ENCODE assay signal across 25 cellular contexts in genomic region chr2:68217729-68218128, GRCh38. TPM values are rescaled to one million over a fixed set of nuclear protein-coding genes. Genes with fewer than 3 reads are reported as not detected.
DNase-seq lines count a peak whose midpoint lies in the region; ATAC-seq and TF ChIP-seq lines count a peak whose summit lies in the region.
"Had no signal": no experiment of that assay in that cellular context is flagged by ENCODE, and none has a peak within 500 bp of the region (broad histone marks: within the 10 kb centered on the region; RNA-seq: fewer than 3 reads in every experiment).

No MANE protein-coding gene starts in this region.

- peaks cover 35% of the 10 kb centered on the region; the same call in 1 of the 2 replicates for H4K20me1 ChIP-seq in SU-DHL-6 (ENCODE audit: low read depth, low read length)
- peaks cover 100% of the 10 kb centered on the region for H4K20me1 ChIP-seq in smooth muscle cell (ENCODE audit: low read depth)

- DNase-seq in GM12865 (ENCODE audit: low read depth) = peak; percentile 32
- DNase-seq in foreskin keratinocyte = no peak
- DNase-seq in smooth muscle cell (lab: John Stamatoyannopoulos, UW; ENCODE audit: unreplicated experiment) = no peak
- no peak for DNase-seq in GOT3 (lab: John Stamatoyannopoulos, UW)
- no peak for DNase-seq in activated T-cell treated with anti-CD3 and anti-CD28 coated beads, Interleukin-2, amount 50 U/mL, for 72 hours
- no peak for DNase-seq in NCI-H1930 (lab: John Stamatoyannopoulos, UW)
- DNase-seq: activated CD4-positive, alpha-beta T cell treated with anti-CD3 and anti-CD28 coated beads for 36 hours; activated naive CD4-positive, alpha-beta T cell; activated T-cell treated with anti-CD3 and anti-CD28 coated beads, Interleukin-2, amount 50 U/mL, for 4 hours; brain microvascular endothelial cell; CD4-positive, alpha-beta memory T cell; effector CD4-positive, alpha-beta T cell; heart left ventricle; mesendoderm; NCI-H1105 treated with DMSO at 0.1 percent for 48 hours; NCI-H2081; NCI-H226; sigmoid colon; SK-N-SH; stimulated activated CD4-positive, alpha-beta T cell treated with anti-CD3 and anti-CD28 coated beads, Interleukin-15, amount 100 ng/mL, for 24 hours; stimulated activated naive CD4-positive, alpha-beta T cell had no signal

- H3K36me3 ChIP-seq in SU-DHL-6 (ENCODE audit: low read length) = peaks cover 14% of the 10 kb centered on the region; the same call in 1 of the 2 replicates
- no peaks in the 10 kb centered on the region for H3K36me3 ChIP-seq in smooth muscle cell (ENCODE audit: low read depth)
- H3K36me3 ChIP-seq: brain microvascular endothelial cell, prostate gland had no signal

- H3K9ac ChIP-seq in SU-DHL-6 (ENCODE audit: low read length) (no peak overlapping the region), smooth muscle cell (ENCODE audit: low read depth) (no peak overlapping the region)
- H3K9ac ChIP-seq: SK-N-SH had no signal

- H3K36me3 Mint-ChIP-seq in activated T-cell treated with anti-CD3 and anti-CD28 coated beads, Interleukin-2, amount 50 U/mL, for 72 hours (ENCODE audit: insufficient read depth in 2 of 2) = peaks cover 3 to 9% of the 10 kb centered on the region in 2 donors

- no peak for ATAC-seq in foreskin keratinocyte
- ATAC-seq in activated T-cell treated with anti-CD3 and anti-CD28 coated beads, Interleukin-2, amount 50 U/mL, for 72 hours (replicated peaks in 1 of 2) = no peak
- ATAC-seq: activated CD4-positive, alpha-beta T cell treated with anti-CD3 and anti-CD28 coated beads for 36 hours; activated T-cell treated with anti-CD3 and anti-CD28 coated beads, Interleukin-2, amount 50 U/mL, for 4 hours; GM23338; heart left ventricle had no signal

- H3K4me3 ChIP-seq in GM12865 (ENCODE audit: low read depth, low read length) (peak overlapping the region; percentile 37), SU-DHL-6 (ENCODE audit: insufficient read depth, low read length, poor library complexity, severe bottlenecking) (no peak overlapping the region), smooth muscle cell (no peak overlapping the region)
- H3K4me3 ChIP-seq: GM23338, heart left ventricle, prostate gland, sigmoid colon had no signal

- H3K9me2 ChIP-seq in SU-DHL-6 (replicated peaks; ENCODE audit: insufficient read depth, low read length) = no peaks in the 10 kb centered on the region
- H3K9me2 ChIP-seq: SK-N-SH had no signal

- H3K9me3 ChIP-seq in SU-DHL-6 (ENCODE audit: insufficient read depth, low read length) (no peaks in the 10 kb centered on the region), smooth muscle cell (replicated peaks; ENCODE audit: low read depth) (no peaks in the 10 kb centered on the region)
- H3K9me3 ChIP-seq: prostate gland, sigmoid colon, SK-N-SH had no signal

- no peaks in the 10 kb centered on the region for H3K27me3 Mint-ChIP-seq in activated T-cell treated with anti-CD3 and anti-CD28 coated beads, Interleukin-2, amount 50 U/mL, for 72 hours (ENCODE audit: low read depth)
- H3K27me3 Mint-ChIP-seq: activated CD4-positive, alpha-beta T cell treated with anti-CD3 and anti-CD28 coated beads for 36 hours; CD4-positive, alpha-beta memory T cell; IgD-negative memory B cell had no signal

- H2AFZ ChIP-seq in SU-DHL-6 (ENCODE audit: low read depth, low read length, severe bottlenecking) = no peak overlapping the region
- no peak overlapping the region for H2AFZ ChIP-seq in smooth muscle cell (ENCODE audit: low read depth)
- H2AFZ ChIP-seq: GM23338 had no signal

- no peak overlapping the region for H3K4me3 Mint-ChIP-seq in activated T-cell treated with anti-CD3 and anti-CD28 coated beads, Interleukin-2, amount 50 U/mL, for 72 hours
- H3K4me3 Mint-ChIP-seq: activated CD4-positive, alpha-beta T cell treated with anti-CD3 and anti-CD28 coated beads for 36 hours; activated T-cell treated with anti-CD3 and anti-CD28 coated beads, Interleukin-2, amount 50 U/mL, for 4 hours; GM23338 had no signal

- H3K4me1 ChIP-seq in foreskin keratinocyte (peaks cover 31% of the 10 kb centered on the region), smooth muscle cell (ENCODE audit: low read depth) (no peaks in the 10 kb centered on the region)

- H3K27ac ChIP-seq in SU-DHL-6 (ENCODE audit: low read depth, low read length) (no peak overlapping the region; the same call in 1 of the 2 replicates), foreskin keratinocyte (peak overlapping the region; percentile 14), smooth muscle cell (ENCODE audit: low read depth) (peak overlapping the region; percentile 25)
- H3K27ac ChIP-seq: brain microvascular endothelial cell, heart left ventricle, prostate gland had no signal

- H3K27ac Mint-ChIP-seq in activated T-cell treated with anti-CD3 and anti-CD28 coated beads, Interleukin-2, amount 50 U/mL, for 72 hours = no peak overlapping the region
- H3K27ac Mint-ChIP-seq: activated CD4-positive, alpha-beta T cell treated with anti-CD3 and anti-CD28 coated beads for 36 hours had no signal

- H3K9me3 Mint-ChIP-seq in activated T-cell treated with anti-CD3 and anti-CD28 coated beads, Interleukin-2, amount 50 U/mL, for 72 hours = no peaks in the 10 kb centered on the region
- H3K9me3 Mint-ChIP-seq: activated T-cell treated with anti-CD3 and anti-CD28 coated beads, Interleukin-2, amount 50 U/mL, for 4 hours; GM23338; IgD-negative memory B cell had no signal

- peaks cover 47% of the 10 kb centered on the region for H3K4me1 Mint-ChIP-seq in activated T-cell treated with anti-CD3 and anti-CD28 coated beads, Interleukin-2, amount 50 U/mL, for 72 hours (ENCODE audit: low read depth)

- TF ChIP-seq CTCF in GM12865 (IDR thresholded peaks at IDR 0.05; ENCODE audit: insufficient read depth, low read depth, low read length, missing control alignments) (no peak), SU-DHL-6 (IDR thresholded peaks at IDR 0.05; ENCODE audit: insufficient read depth, low read length, poor library complexity, severe bottlenecking) (no peak), foreskin keratinocyte (conservative IDR thresholded peaks at IDR 0.05) (no peak), smooth muscle cell (IDR thresholded peaks at IDR 0.05; ENCODE audit: borderline replicate concordance, insufficient read depth, poor library complexity, severe bottlenecking) (no peak)

- WGBS in smooth muscle cell (ENCODE audit: low lambda C conversion rate) = 80% methylated on average over 3 of the region's 3 CpGs

- H3K79me2 ChIP-seq in SU-DHL-6 (ENCODE audit: insufficient read depth, low read length) (peaks cover 100% of the 10 kb centered on the region), smooth muscle cell (ENCODE audit: low read depth) (peaks cover 100% of the 10 kb centered on the region)

- H3K27me3 ChIP-seq in SU-DHL-6 (ENCODE audit: low read length) (no peaks in the 10 kb centered on the region), foreskin keratinocyte (no peaks in the 10 kb centered on the region), smooth muscle cell (ENCODE audit: low read depth) (no peaks in the 10 kb centered on the region)
- H3K27me3 ChIP-seq: brain microvascular endothelial cell, heart left ventricle, sigmoid colon had no signal

- H3K4me2 ChIP-seq in SU-DHL-6 (ENCODE audit: low read depth, low read length, poor library complexity, severe bottlenecking) (peak overlapping the region; percentile 22), smooth muscle cell (no peak overlapping the region)
- H3K4me2 ChIP-seq: GM23338, SK-N-SH had no signal

- peaks cover 15% of the 10 kb centered on the region for H3F3A ChIP-seq in SU-DHL-6 (ENCODE audit: insufficient read depth)
- H3F3A ChIP-seq in smooth muscle cell (ENCODE audit: low read depth) = no peaks in the 10 kb centered on the region

RNA-seq across cellular contexts. Expression of gene PPP3R1, which starts 34.6 kb away (rescaled TPM):
- total RNA-seq in foreskin keratinocyte = 49.5 and 50.2 TPM in 2 replicates
- 21.0 and 25.2 TPM in 2 replicates for polyA plus RNA-seq in foreskin keratinocyte
- total RNA-seq in smooth muscle cell = 33.5 and 39.1 TPM in 2 replicates
- polyA plus RNA-seq in smooth muscle cell = 3.1 and 4.7 TPM in 2 replicates
- 10 to 100 TPM; 81.1 to 83.8 TPM for total RNA-seq in activated T-cell treated with anti-CD3 and anti-CD28 coated beads, Interleukin-2, amount 50 U/mL, for 72 hours
